ENCODE assay signal across 8 cellular contexts in genomic region chr1:159900086-159900680, GRCh38. TPM values are rescaled to one million over a fixed set of nuclear protein-coding genes. Genes with fewer than 3 reads are reported as not detected.
DNase-seq lines count a peak whose midpoint lies in the region; ATAC-seq and TF ChIP-seq lines count a peak whose summit lies in the region.

TSS of gene CFAP45 (minus strand) at chr1:159900165. CDS start at chr1:159900098, 67 bp downstream.

- H3K4me3 ChIP-seq in BE2C (ENCODE audit: low read depth, low read length), result peak within 1 kb of the TSS; percentile 38

- H3K36me3 ChIP-seq in BE2C, result no peaks in the 10 kb centered on the region

- DNase-seq in BE2C (peak; percentile 94), HT-29 (ENCODE audit: low spot score) (peak; percentile 96), T-helper 17 cell (no peak), Right ventricle myocardium superior (peak; percentile 91), pulmonary artery endothelial cell (ENCODE audit: low read depth, low spot score) (peak; percentile 53), HCEC 1CT (no peak)

- H3K27me3 ChIP-seq in BE2C, result no peaks in the 10 kb centered on the region

- H3K27me3 Mint-ChIP-seq in T-helper 17 cell, result peaks cover 10% of the 10 kb centered on the region

- H3K27ac Mint-ChIP-seq in T-helper 17 cell, result peak within 1 kb of the TSS; percentile 65

- no peak within 1 kb of the TSS for H3K4me3 Mint-ChIP-seq in T-helper 17 cell

- no peaks in the 10 kb centered on the region for H3K36me3 Mint-ChIP-seq in T-helper 17 cell (ENCODE audit: low read depth)

- intact Hi-C loops in Right ventricle myocardium superior (cut with DNase I), result no loop called here

- peaks cover 7% of the 10 kb centered on the region; the same call in 1 of the 2 replicates for H3K4me1 ChIP-seq in BE2C

- ATAC-seq in T-helper 17 cell, result peak; percentile 57
- peak; percentile 92 for ATAC-seq in Right ventricle myocardium superior (ENCODE audit: poor library complexity)
- no peak for ATAC-seq in GM18858 (IDR thresholded peaks at IDR 0.05; ENCODE audit: unreplicated experiment)
- ATAC-seq in GM19397 (IDR thresholded peaks at IDR 0.05; ENCODE audit: unreplicated experiment), result no peak

- no peak for TF ChIP-seq CTCF in BE2C (IDR thresholded peaks at IDR 0.05; ENCODE audit: low read depth, low read length)

- no peaks in the 10 kb centered on the region for H3K9me3 ChIP-seq in BE2C
- H3K9me3 ChIP-seq in T-helper 17 cell (ENCODE audit: control insufficient read depth, low read length, poor library complexity, severe bottlenecking), result no peaks in the 10 kb centered on the region

- H3K4me1 Mint-ChIP-seq in T-helper 17 cell, result peaks cover 16% of the 10 kb centered on the region

RNA-seq across cellular contexts. Expression of gene CFAP45, which starts in this region (rescaled TPM):
- polyA plus RNA-seq in BE2C (2012; ENCODE audit: insufficient read depth, insufficient read length, low read depth), result 3.6 TPM
- total RNA-seq in HT-29 (2014; rRNA removed; shearing (Covaris generic)), result 0.76 TPM in 1 of 2 replicates, not detected in the other
- total RNA-seq in T-helper 17 cell (1 to 10 TPM; 4.6 to 6.3 TPM), Right ventricle myocardium superior (1.2 TPM), pulmonary artery endothelial cell (0.32 and 1.4 TPM in 2 replicates)

Comparison
In these comparisons a context has a peak if more than half of its experiments do, and no peak if none do; other contexts are left out.
1. Peak in DNase-seq in HT-29; RNA of the gene not detected or under 1 TPM.
2. DNase-seq: peak in BE2C (single experiment), Right ventricle myocardium superior (single experiment) and pulmonary artery endothelial cell (single experiment); none in T-helper 17 cell (0 of 3) and HCEC 1CT (single experiment).
3. ATAC-seq: peak in T-helper 17 cell (single experiment) and Right ventricle myocardium superior (single experiment); none in GM18858 (single experiment) and GM19397 (single experiment).